1 cellular context compared by ENCODE assay signal in the genomic region with DNA sequence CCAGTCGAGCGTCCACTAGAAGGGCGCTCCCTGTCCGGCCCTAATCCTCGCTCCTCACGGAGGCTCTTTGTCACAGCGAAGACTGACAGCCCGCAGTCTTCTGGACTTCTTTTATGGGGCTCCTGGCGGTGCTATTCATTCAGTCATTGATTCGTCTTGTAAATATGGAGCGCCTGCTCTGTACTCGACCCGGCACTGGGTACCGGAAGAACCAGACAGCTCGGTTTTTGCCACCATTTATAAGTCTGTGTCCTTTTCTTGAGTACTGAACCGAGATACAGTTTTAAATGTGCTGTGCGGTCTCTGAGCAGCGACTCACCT.
A peak's percentile ranks its signal among the peaks of the same experiment; 100 is the strongest.
TF ChIP-seq lines count a peak whose summit lies in the region.

No MANE protein-coding gene starts in this region.

TF ChIP-seq in SK-N-SH, 30 proteins besides CTCF, POLR2A, EP300 and RAD21 (continued from another document):
- TF ChIP-seq, protein P1, sequence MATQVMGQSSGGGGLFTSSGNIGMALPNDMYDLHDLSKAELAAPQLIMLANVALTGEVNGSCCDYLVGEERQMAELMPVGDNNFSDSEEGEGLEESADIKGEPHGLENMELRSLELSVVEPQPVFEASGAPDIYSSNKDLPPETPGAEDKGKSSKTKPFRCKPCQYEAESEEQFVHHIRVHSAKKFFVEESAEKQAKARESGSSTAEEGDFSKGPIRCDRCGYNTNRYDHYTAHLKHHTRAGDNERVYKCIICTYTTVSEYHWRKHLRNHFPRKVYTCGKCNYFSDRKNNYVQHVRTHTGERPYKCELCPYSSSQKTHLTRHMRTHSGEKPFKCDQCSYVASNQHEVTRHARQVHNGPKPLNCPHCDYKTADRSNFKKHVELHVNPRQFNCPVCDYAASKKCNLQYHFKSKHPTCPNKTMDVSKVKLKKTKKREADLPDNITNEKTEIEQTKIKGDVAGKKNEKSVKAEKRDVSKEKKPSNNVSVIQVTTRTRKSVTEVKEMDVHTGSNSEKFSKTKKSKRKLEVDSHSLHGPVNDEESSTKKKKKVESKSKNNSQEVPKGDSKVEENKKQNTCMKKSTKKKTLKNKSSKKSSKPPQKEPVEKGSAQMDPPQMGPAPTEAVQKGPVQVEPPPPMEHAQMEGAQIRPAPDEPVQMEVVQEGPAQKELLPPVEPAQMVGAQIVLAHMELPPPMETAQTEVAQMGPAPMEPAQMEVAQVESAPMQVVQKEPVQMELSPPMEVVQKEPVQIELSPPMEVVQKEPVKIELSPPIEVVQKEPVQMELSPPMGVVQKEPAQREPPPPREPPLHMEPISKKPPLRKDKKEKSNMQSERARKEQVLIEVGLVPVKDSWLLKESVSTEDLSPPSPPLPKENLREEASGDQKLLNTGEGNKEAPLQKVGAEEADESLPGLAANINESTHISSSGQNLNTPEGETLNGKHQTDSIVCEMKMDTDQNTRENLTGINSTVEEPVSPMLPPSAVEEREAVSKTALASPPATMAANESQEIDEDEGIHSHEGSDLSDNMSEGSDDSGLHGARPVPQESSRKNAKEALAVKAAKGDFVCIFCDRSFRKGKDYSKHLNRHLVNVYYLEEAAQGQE (IDR thresholded peaks at IDR 0.05; ENCODE audit: low read depth, low read length): no peak
- TF ChIP-seq MXI1 (IDR thresholded peaks at IDR 0.05; ENCODE audit: low read depth, low read length): no peak
- no peak for TF ChIP-seq TCF12 (IDR thresholded peaks at IDR 0.05)
- no peak for TF ChIP-seq CHD2 (IDR thresholded peaks at IDR 0.05; ENCODE audit: low read length, partially characterized antibody)
- no peak for TF ChIP-seq SIN3A (IDR thresholded peaks at IDR 0.05; ENCODE audit: borderline replicate concordance, low read depth, low read length)
- no peak for TF ChIP-seq GABPA (IDR thresholded peaks at IDR 0.05; ENCODE audit: low read depth)
- TF ChIP-seq, protein P2, sequence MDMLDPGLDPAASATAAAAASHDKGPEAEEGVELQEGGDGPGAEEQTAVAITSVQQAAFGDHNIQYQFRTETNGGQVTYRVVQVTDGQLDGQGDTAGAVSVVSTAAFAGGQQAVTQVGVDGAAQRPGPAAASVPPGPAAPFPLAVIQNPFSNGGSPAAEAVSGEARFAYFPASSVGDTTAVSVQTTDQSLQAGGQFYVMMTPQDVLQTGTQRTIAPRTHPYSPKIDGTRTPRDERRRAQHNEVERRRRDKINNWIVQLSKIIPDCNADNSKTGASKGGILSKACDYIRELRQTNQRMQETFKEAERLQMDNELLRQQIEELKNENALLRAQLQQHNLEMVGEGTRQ (IDR thresholded peaks at IDR 0.05; ENCODE audit: borderline replicate concordance, low read depth, low read length): no peak
- no peak for TF ChIP-seq FOSL2 (IDR thresholded peaks at IDR 0.05; ENCODE audit: borderline replicate concordance, low read depth)
- TF ChIP-seq FOXJ3 (CRISPR knock-in tag; IDR thresholded peaks at IDR 0.05): no peak
- no peak for TF ChIP-seq EZH2phosphoT487 (IDR thresholded peaks at IDR 0.05; ENCODE audit: borderline replicate concordance, low read depth)
- peak; percentile 35; the same call in 1 of the 2 replicates for TF ChIP-seq YY1 (IDR thresholded peaks at IDR 0.05; ENCODE audit: low read depth)
- TF ChIP-seq, protein P3, sequence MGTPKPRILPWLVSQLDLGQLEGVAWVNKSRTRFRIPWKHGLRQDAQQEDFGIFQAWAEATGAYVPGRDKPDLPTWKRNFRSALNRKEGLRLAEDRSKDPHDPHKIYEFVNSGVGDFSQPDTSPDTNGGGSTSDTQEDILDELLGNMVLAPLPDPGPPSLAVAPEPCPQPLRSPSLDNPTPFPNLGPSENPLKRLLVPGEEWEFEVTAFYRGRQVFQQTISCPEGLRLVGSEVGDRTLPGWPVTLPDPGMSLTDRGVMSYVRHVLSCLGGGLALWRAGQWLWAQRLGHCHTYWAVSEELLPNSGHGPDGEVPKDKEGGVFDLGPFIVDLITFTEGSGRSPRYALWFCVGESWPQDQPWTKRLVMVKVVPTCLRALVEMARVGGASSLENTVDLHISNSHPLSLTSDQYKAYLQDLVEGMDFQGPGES (IDR thresholded peaks at IDR 0.05; ENCODE audit: low read depth, low read length): no peak
- no peak for TF ChIP-seq GATA2 (CRISPR knock-in tag; IDR thresholded peaks at IDR 0.05)
- no peak for TF ChIP-seq SMC3 (IDR thresholded peaks at IDR 0.05; ENCODE audit: low read depth, low read length)
TF ChIP-seq in SK-N-SH: peak in this region for 3.
